ENCODE assay signal across 8 cellular contexts in the genomic region with DNA sequence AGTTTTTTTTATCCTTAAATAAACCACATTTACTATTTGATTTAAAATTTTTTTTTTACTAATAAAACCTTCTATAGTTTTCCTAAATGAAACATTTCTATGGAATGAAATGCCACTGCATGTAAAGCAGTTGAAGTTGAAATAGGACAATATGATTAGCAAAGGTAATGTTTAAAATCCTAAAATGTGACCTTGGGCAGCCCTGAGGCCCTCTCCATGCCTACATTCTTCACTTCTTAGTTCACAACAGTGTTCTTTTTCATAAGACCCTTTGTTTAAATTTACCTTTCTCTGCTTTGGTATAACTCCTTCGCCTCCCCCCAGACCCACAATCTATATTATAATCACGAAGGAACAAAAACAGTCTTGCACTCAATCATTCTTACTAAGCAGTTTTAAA.
A peak's percentile ranks its signal among the peaks of the same experiment; 100 is the strongest.
DNase-seq lines count a peak whose midpoint lies in the region; ATAC-seq and TF ChIP-seq lines count a peak whose summit lies in the region.

No MANE protein-coding gene starts in this region.

- H2BK5ac ChIP-seq in H9 (ENCODE audit: insufficient read length, low read length): no peak overlapping the region

- no peak overlapping the region for H2AK5ac ChIP-seq in H9 (ENCODE audit: insufficient read length, low read length)

- no peak for ATAC-seq in activated T-helper 17 cell treated with anti-CD3 and anti-CD28 coated beads, Interleukin-2, amount 50 U/mL, for 72 hours (replicated peaks)
- ATAC-seq in gastroesophageal sphincter: no peak
- ATAC-seq in HG03469 (IDR thresholded peaks at IDR 0.05; ENCODE audit: unreplicated experiment): no peak

- H3K4me3 ChIP-seq in gastroesophageal sphincter (peak overlapping the region; percentile 54 to 96), skeletal muscle tissue (ENCODE audit: low read length in 3 of 3) (peak overlapping the region; percentile 6 to 92 (median 85))

- H3K56ac ChIP-seq in H9 (ENCODE audit: insufficient read length, low read depth, low read length): no peak overlapping the region

- H3K4ac ChIP-seq in H9 (ENCODE audit: low read depth, low read length): no peak overlapping the region

- H3K23ac ChIP-seq in H9 (ENCODE audit: insufficient read length, low read depth, low read length): no peak overlapping the region

- H3K9me3 Mint-ChIP-seq in H9: no peaks in the 10 kb centered on the region
- no peaks in the 10 kb centered on the region for H3K9me3 Mint-ChIP-seq in activated T-helper 17 cell treated with anti-CD3 and anti-CD28 coated beads, Interleukin-2, amount 50 U/mL, for 72 hours

- H4K91ac ChIP-seq in H9 (ENCODE audit: insufficient read length, low read depth, low read length): no peak overlapping the region

- peaks cover 3% of the 10 kb centered on the region for H3K23me2 ChIP-seq in H9 (ENCODE audit: insufficient read length, low read depth, low read length, poor library complexity, severe bottlenecking)

- DNase-seq in H9 (no peak), SHP77 treated with DMSO at 0.1 percent for 48 hours (lab: John Stamatoyannopoulos, UW) (no peak), NK-92 (lab: John Stamatoyannopoulos, UW; ENCODE audit: unreplicated experiment) (no peak), NCI-H2107 treated with DMSO at 0.1 percent for 48 hours (lab: John Stamatoyannopoulos, UW; ENCODE audit: unreplicated experiment) (no peak)

- H3K9ac ChIP-seq in H9 (ENCODE audit: extremely low read depth, insufficient read length, low read length): no peak overlapping the region
- peak overlapping the region; percentile 34 to 89 (median 74) for H3K9ac ChIP-seq in skeletal muscle tissue (ENCODE audit: low read depth in 1 of 3, low read length in 3 of 3)

- H2BK15ac ChIP-seq in H9 (ENCODE audit: low read depth, low read length): no peak overlapping the region

- H3K27ac ChIP-seq in H9 (ENCODE audit: insufficient read length, low read depth, low read length): no peak overlapping the region
- H3K27ac ChIP-seq in gastroesophageal sphincter: peak overlapping the region; percentile 82 to 99 (median 86)
- H3K27ac ChIP-seq in skeletal muscle tissue (ENCODE audit: low read depth, low read length): peak overlapping the region; percentile 85

- WGBS in H9 (ENCODE audit: extremely low coverage, insufficient read length, low lambda C conversion rate): no CpG with 5 or more reads among the region's 2 CpGs
- WGBS in gastroesophageal sphincter (ENCODE audit: low coverage in 1 of 2), 2 donors: 10 to 17% methylated on average over 1 to 2 of the region's 2 CpGs

- no peak overlapping the region for H4K5ac ChIP-seq in H9 (ENCODE audit: insufficient read length, low read depth, low read length)

- no peak overlapping the region for H3K14ac ChIP-seq in H9 (ENCODE audit: insufficient read depth, low read length)

- no peak overlapping the region for H3K18ac ChIP-seq in H9 (ENCODE audit: insufficient read length, low read depth, low read length)

- no peaks in the 10 kb centered on the region for H3K36me3 Mint-ChIP-seq in H9 (ENCODE audit: insufficient read depth in 1 of 3, low read depth in 3 of 3)
- peaks cover 48% of the 10 kb centered on the region for H3K36me3 Mint-ChIP-seq in activated T-helper 17 cell treated with anti-CD3 and anti-CD28 coated beads, Interleukin-2, amount 50 U/mL, for 72 hours (ENCODE audit: low read depth)

- no peaks in the 10 kb centered on the region for H3K36me3 ChIP-seq in gastroesophageal sphincter
- no peaks in the 10 kb centered on the region for H3K36me3 ChIP-seq in skeletal muscle tissue (ENCODE audit: control insufficient read depth in 3 of 3, insufficient read depth in 3 of 3, low read length in 3 of 3)

- H3K79me1 ChIP-seq in H9 (ENCODE audit: insufficient read depth, low read depth, low read length, poor library complexity, severe bottlenecking): no peaks in the 10 kb centered on the region

- H4K20me1 ChIP-seq in H9 (ENCODE audit: control insufficient read depth, insufficient read depth, insufficient read length): no peaks in the 10 kb centered on the region

- H3K27ac Mint-ChIP-seq in H9: no peak overlapping the region
- H3K27ac Mint-ChIP-seq in activated T-helper 17 cell treated with anti-CD3 and anti-CD28 coated beads, Interleukin-2, amount 50 U/mL, for 72 hours: peak overlapping the region; percentile 94

- no peak overlapping the region for H4K8ac ChIP-seq in H9 (replicated peaks; ENCODE audit: insufficient read length, low read depth, low read length)

- H3K27me3 Mint-ChIP-seq in H9 (ENCODE audit: low read depth): no peaks in the 10 kb centered on the region
- H3K27me3 Mint-ChIP-seq in activated T-helper 17 cell treated with anti-CD3 and anti-CD28 coated beads, Interleukin-2, amount 50 U/mL, for 72 hours: no peaks in the 10 kb centered on the region

- H2BK120ac ChIP-seq in H9 (ENCODE audit: low read depth, low read length, poor library complexity, severe bottlenecking): no peak overlapping the region

- peak overlapping the region; percentile 22 to 79; a peak in 4 of 5 replicates for H3K4me3 Mint-ChIP-seq in H9
- H3K4me3 Mint-ChIP-seq in activated T-helper 17 cell treated with anti-CD3 and anti-CD28 coated beads, Interleukin-2, amount 50 U/mL, for 72 hours: peak overlapping the region; percentile 91

- H3K27me3 ChIP-seq in H9 (ENCODE audit: insufficient read depth, low read length) (no peaks in the 10 kb centered on the region), gastroesophageal sphincter (no peaks in the 10 kb centered on the region), skeletal muscle tissue (ENCODE audit: control insufficient read depth in 3 of 3, insufficient read depth in 3 of 3, low read length in 3 of 3) (no peaks in the 10 kb centered on the region)

- TF ChIP-seq CTCF in H9 (conservative IDR thresholded peaks at IDR 0.05) (no peak), gastroesophageal sphincter (IDR thresholded peaks at IDR 0.05) (no peak)

- TF ChIP-seq EP300 in gastroesophageal sphincter (IDR thresholded peaks at IDR 0.05): no peak

- no peak for TF ChIP-seq POLR2A in gastroesophageal sphincter (IDR thresholded peaks at IDR 0.05)

- no peak overlapping the region for H2BK12ac ChIP-seq in H9 (ENCODE audit: insufficient read length, low read depth, low read length)

- H2BK20ac ChIP-seq in H9 (ENCODE audit: low read depth, low read length, poor library complexity, severe bottlenecking): no peak overlapping the region

- H3K79me2 ChIP-seq in H9 (ENCODE audit: insufficient read depth, low read length): no peaks in the 10 kb centered on the region

- no peak overlapping the region for H3T11ph ChIP-seq in H9 (ENCODE audit: low read length)

- no peak overlapping the region for H3K4me2 ChIP-seq in H9 (ENCODE audit: insufficient read depth, insufficient read length, low read length)

- no peaks in the 10 kb centered on the region for H3K4me1 ChIP-seq in H9 (ENCODE audit: insufficient read depth, low read length)
- peaks cover 4 to 62% (median 16%) of the 10 kb centered on the region in 3 donors for H3K4me1 ChIP-seq in gastroesophageal sphincter
- peaks cover 14 to 26% (median 26%) of the 10 kb centered on the region in 3 donors for H3K4me1 ChIP-seq in skeletal muscle tissue (ENCODE audit: control insufficient read depth in 3 of 3, insufficient read depth in 3 of 3, low read length in 3 of 3)

- peaks cover 20 to 30% of the 10 kb centered on the region in 2 experiments for H3K4me1 Mint-ChIP-seq in H9
- H3K4me1 Mint-ChIP-seq in activated T-helper 17 cell treated with anti-CD3 and anti-CD28 coated beads, Interleukin-2, amount 50 U/mL, for 72 hours: peaks cover 11% of the 10 kb centered on the region

- H2AFZ ChIP-seq in H9 (ENCODE audit: low read length): no peak overlapping the region

- H3K9me3 ChIP-seq in H9 (ENCODE audit: control insufficient read depth, low read depth, low read length): no peaks in the 10 kb centered on the region
- H3K9me3 ChIP-seq in gastroesophageal sphincter: no peaks in the 10 kb centered on the region
- H3K9me3 ChIP-seq in skeletal muscle tissue (ENCODE audit: control insufficient read depth in 3 of 3, low read length in 3 of 3): no peaks in the 10 kb centered on the region
